23 cellular contexts compared by ENCODE assay signal in the genomic region with DNA sequence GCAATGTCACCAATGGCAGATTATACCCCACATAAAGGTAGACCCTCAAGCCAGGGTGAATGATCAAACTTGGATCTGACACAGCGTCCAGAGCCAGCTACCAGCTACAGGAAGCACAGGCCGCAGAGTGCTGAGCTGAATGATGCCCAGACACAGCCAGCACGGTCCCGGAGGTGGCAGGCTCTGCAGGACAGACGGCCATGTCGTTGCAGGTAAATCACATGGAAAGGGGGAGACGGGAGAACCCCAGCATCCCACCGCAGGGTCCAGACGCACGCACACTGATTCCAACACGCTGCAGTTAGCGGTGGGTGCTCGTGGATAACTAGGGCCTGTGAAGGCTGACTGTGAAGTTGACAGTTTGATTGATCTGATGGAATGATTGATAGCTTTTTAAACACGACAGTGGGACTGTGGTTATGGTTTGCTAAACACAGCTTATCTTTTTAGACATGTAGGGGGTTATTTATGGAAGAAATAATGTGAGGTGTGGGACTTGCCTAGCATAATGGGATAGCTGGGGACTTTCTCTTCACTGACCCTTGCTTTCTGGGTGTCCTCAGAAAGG.
DNase-seq lines count a peak whose midpoint lies in the region; ATAC-seq and TF ChIP-seq lines count a peak whose summit lies in the region.
"Had no signal": no experiment of that assay in that cellular context is flagged by ENCODE, and none has a peak within 500 bp of the region (broad histone marks: within the 10 kb centered on the region; RNA-seq: fewer than 3 reads in every experiment).

No MANE protein-coding gene starts in this region.

- ATAC-seq in right cardiac atrium (no peak), aorta (ENCODE audit: low FRiP score) (no peak)
- ATAC-seq: A549, Panc1, Right ventricle myocardium inferior had no signal

- H3K4me1 Mint-ChIP-seq in chondrocyte (ENCODE audit: low read depth) (no peaks in the 10 kb centered on the region), neural progenitor cell (peaks cover 36% of the 10 kb centered on the region)
- no peaks in the 10 kb centered on the region for H3K4me1 Mint-ChIP-seq in activated naive CD4-positive, alpha-beta T cell treated with anti-CD3 and anti-CD28 coated beads, Interleukin-2, amount 10 ng/mL, durations not matched to agents 7 days and 5 days

- no peaks in the 10 kb centered on the region for H3F3A ChIP-seq in neural progenitor cell (ENCODE audit: low read depth)

- no peaks in the 10 kb centered on the region for H4K20me1 ChIP-seq in neural progenitor cell (ENCODE audit: low read depth)

- H3K27ac Mint-ChIP-seq in chondrocyte (ENCODE audit: unreplicated experiment) (no peak overlapping the region), neural progenitor cell (peak overlapping the region; percentile 42)
- no peak overlapping the region for H3K27ac Mint-ChIP-seq in activated naive CD4-positive, alpha-beta T cell treated with anti-CD3 and anti-CD28 coated beads, Interleukin-2, amount 10 ng/mL, durations not matched to agents 7 days and 5 days
- H3K27ac Mint-ChIP-seq: CD4-positive, alpha-beta T cell; HFFc6 had no signal

- CTCF ChIA-PET in activated naive CD4-positive, alpha-beta T cell treated with anti-CD3 and anti-CD28 coated beads, Interleukin-2, amount 10 ng/mL, durations not matched to agents 7 days and 5 days (lab: Charles Lee): no interaction called here

- TF ChIP-seq CTCF in chondrocyte (IDR thresholded peaks at IDR 0.05) (no peak), neural progenitor cell (IDR thresholded peaks at IDR 0.05) (no peak)

- intact Hi-C loops in cardiac septum (cut with DNase I): no loop called here
- intact Hi-C loops in right cardiac atrium (cut with DNase I): no loop called here
- intact Hi-C loops in aorta (cut with DNase I): no loop called here

- WGBS in right cardiac atrium: 76% methylated on average over 14 of the region's 14 CpGs
- 72 to 85% methylated on average over 14 of the region's 14 CpGs for WGBS in aorta, 2 donors

- H3K9me3 Mint-ChIP-seq in chondrocyte (ENCODE audit: low read depth): no peaks in the 10 kb centered on the region
- no peaks in the 10 kb centered on the region for H3K9me3 Mint-ChIP-seq in neural progenitor cell
- no peaks in the 10 kb centered on the region for H3K9me3 Mint-ChIP-seq in activated naive CD4-positive, alpha-beta T cell treated with anti-CD3 and anti-CD28 coated beads, Interleukin-2, amount 10 ng/mL, durations not matched to agents 7 days and 5 days
- H3K9me3 Mint-ChIP-seq: CD4-positive, alpha-beta T cell had no signal

- no peak overlapping the region for H2AFZ ChIP-seq in neural progenitor cell (replicated peaks)

- no peaks in the 10 kb centered on the region for H3K4me1 ChIP-seq in right cardiac atrium (ENCODE audit: control insufficient read depth, insufficient read depth, low read length)
- H3K4me1 ChIP-seq in neural progenitor cell: peaks cover 7% of the 10 kb centered on the region
- H3K4me1 ChIP-seq in aorta (ENCODE audit: control insufficient read depth in 1 of 2, insufficient read depth in 2 of 2, low read length in 2 of 2): no peaks in the 10 kb centered on the region
- H3K4me1 ChIP-seq: A549 had no signal

- H3K4me3 Mint-ChIP-seq in chondrocyte (ENCODE audit: unreplicated experiment) (no peak overlapping the region), neural progenitor cell (no peak overlapping the region)
- H3K4me3 Mint-ChIP-seq in activated naive CD4-positive, alpha-beta T cell treated with anti-CD3 and anti-CD28 coated beads, Interleukin-2, amount 10 ng/mL, durations not matched to agents 7 days and 5 days: no peak overlapping the region
- H3K4me3 Mint-ChIP-seq: CD4-positive, alpha-beta T cell; HFFc6 had no signal

- H3K4me3 ChIP-seq in right cardiac atrium (ENCODE audit: low read length) (no peak overlapping the region), neural progenitor cell (no peak overlapping the region), aorta (ENCODE audit: low read length in 2 of 2) (no peak overlapping the region)
- H3K4me3 ChIP-seq: A549, MG63 had no signal

- H3K36me3 Mint-ChIP-seq in chondrocyte (ENCODE audit: low read depth) (no peaks in the 10 kb centered on the region), neural progenitor cell (no peaks in the 10 kb centered on the region)
- H3K36me3 Mint-ChIP-seq in activated naive CD4-positive, alpha-beta T cell treated with anti-CD3 and anti-CD28 coated beads, Interleukin-2, amount 10 ng/mL, durations not matched to agents 7 days and 5 days: no peaks in the 10 kb centered on the region

- H3K4me2 ChIP-seq in neural progenitor cell: no peak overlapping the region
- H3K4me2 ChIP-seq: A549 had no signal

- H3K27me3 Mint-ChIP-seq in chondrocyte (ENCODE audit: low read depth): peaks cover 34% of the 10 kb centered on the region
- peaks cover 15% of the 10 kb centered on the region for H3K27me3 Mint-ChIP-seq in neural progenitor cell (ENCODE audit: insufficient read depth, low read depth)
- peaks cover 21% of the 10 kb centered on the region for H3K27me3 Mint-ChIP-seq in activated naive CD4-positive, alpha-beta T cell treated with anti-CD3 and anti-CD28 coated beads, Interleukin-2, amount 10 ng/mL, durations not matched to agents 7 days and 5 days
- H3K27me3 Mint-ChIP-seq: CD4-positive, alpha-beta T cell had no signal

- H3K36me3 ChIP-seq in neural progenitor cell (no peaks in the 10 kb centered on the region), aorta (ENCODE audit: control insufficient read depth in 1 of 2, insufficient read depth in 2 of 2, low read length in 1 of 2) (no peaks in the 10 kb centered on the region)
- H3K36me3 ChIP-seq: BE2C, MG63 had no signal

- DNase-seq in cardiac septum (ENCODE audit: low spot score) (peak; percentile 65), right cardiac atrium (no peak), chondrocyte (ENCODE audit: low spot score) (peak; percentile 70), neural progenitor cell (ENCODE audit: low spot score) (no peak), aorta (peak; percentile 24 to 69), NCI-H345 treated with DMSO at 0.1 percent for 48 hours (lab: John Stamatoyannopoulos, UW; ENCODE audit: unreplicated experiment) (no peak), dedifferentiated amniotic fluid mesenchymal stem cell (ENCODE audit: extremely low spot score) (no peak)
- no peak for DNase-seq in activated naive CD4-positive, alpha-beta T cell treated with anti-CD3 and anti-CD28 coated beads, Interleukin-2, amount 10 ng/mL, durations not matched to agents 7 days and 5 days
- DNase-seq: BE2C; CD4-positive, alpha-beta T cell; COR-L47; DMS79; HFFc6; MG63; NCI-H1048; NCI-H146; NCI-H2029 treated with DMSO at 0.1 percent for 48 hours; NCI-H226; NCI-H524; NCI-H82 had no signal

- H3K9ac ChIP-seq in neural progenitor cell: no peak overlapping the region

- H3K9me3 ChIP-seq in right cardiac atrium (ENCODE audit: control insufficient read depth, low read length) (no peaks in the 10 kb centered on the region), neural progenitor cell (ENCODE audit: low read depth) (no peaks in the 10 kb centered on the region), aorta (ENCODE audit: control insufficient read depth, low read length) (no peaks in the 10 kb centered on the region)
- H3K9me3 ChIP-seq: A549, BE2C, MG63 had no signal

- no peaks in the 10 kb centered on the region for H3K79me2 ChIP-seq in neural progenitor cell (ENCODE audit: low read depth)

- H3K27ac ChIP-seq in right cardiac atrium (ENCODE audit: low read length) (no peak overlapping the region), neural progenitor cell (no peak overlapping the region), aorta (ENCODE audit: low read depth in 1 of 2, low read length in 2 of 2) (no peak overlapping the region)
- H3K27ac ChIP-seq: A549 had no signal

- H3K27me3 ChIP-seq in right cardiac atrium (ENCODE audit: control insufficient read depth, insufficient read depth): no peaks in the 10 kb centered on the region
- H3K27me3 ChIP-seq in neural progenitor cell: no peaks in the 10 kb centered on the region
- H3K27me3 ChIP-seq in aorta (ENCODE audit: control insufficient read depth in 1 of 2, insufficient read depth in 2 of 2, low read length in 1 of 2): no peaks in the 10 kb centered on the region
- H3K27me3 ChIP-seq: BE2C, MG63 had no signal

Comparison
In these comparisons a context has a peak if more than half of its experiments do, and no peak if none do; other contexts are left out.
1. DNase-seq: peak in cardiac septum (single experiment), chondrocyte (single experiment) and aorta (2 of 2); none in right cardiac atrium (0 of 3), neural progenitor cell (single experiment), activated naive CD4-positive, alpha-beta T cell treated with anti-CD3 and anti-CD28 coated beads, Interleukin-2, amount 10 ng/mL, durations not matched to agents 7 days and 5 days (single experiment), NCI-H345 treated with DMSO at 0.1 percent for 48 hours (single experiment) and dedifferentiated amniotic fluid mesenchymal stem cell (single experiment).